Comparison of ENCODE assay signal across 12 cellular contexts in genomic region chr3:69178838-69179739, GRCh38. TPM values are rescaled to one million over a fixed set of nuclear protein-coding genes. Genes with fewer than 3 reads are reported as not detected.
DNase-seq lines count a peak whose midpoint lies in the region; ATAC-seq and TF ChIP-seq lines count a peak whose summit lies in the region.
"Had no signal": no experiment of that assay in that cellular context is flagged by ENCODE, and none has a peak within 500 bp of the region (broad histone marks: within the 10 kb centered on the region; RNA-seq: fewer than 3 reads in every experiment).

No MANE protein-coding gene starts in this region.

- DNase-seq in Caco-2 (peak in 1 of 2 experiments; percentile 52), Peyer's patch (peak in 1 of 3 donors; percentile 70), dermis microvascular lymphatic vessel endothelial cell (ENCODE audit: low read depth in 2 of 2) (peak; percentile 46 to 68), mesendoderm (peak; percentile 44), NCI-H446 treated with DMSO at 0.1 percent for 48 hours (lab: John Stamatoyannopoulos, UW) (no peak), GM10248 (ENCODE audit: extremely low spot score) (no peak), SIG-M5 treated with dmso at 0.1 percent for 504 hours (lab: John Stamatoyannopoulos, UW; ENCODE audit: unreplicated experiment) (no peak)
- DNase-seq: activated CD4-positive, alpha-beta T cell treated with anti-CD3 and anti-CD28 coated beads for 1 hour; amniotic stem cell; naive B cell; NCI-H1417 had no signal

- no CpG with 5 or more reads among the region's 5 CpGs for WGBS in mesendoderm (ENCODE audit: extremely low coverage, insufficient coverage, low lambda C conversion rate)

- no peaks in the 10 kb centered on the region for H3K9me3 Mint-ChIP-seq in Caco-2 (ENCODE audit: unreplicated experiment)
- H3K9me3 Mint-ChIP-seq: naive B cell had no signal

- H3K27me3 Mint-ChIP-seq in Caco-2 (ENCODE audit: insufficient read depth, unreplicated experiment), result no peaks in the 10 kb centered on the region
- H3K27me3 Mint-ChIP-seq: naive B cell had no signal

- POLR2A ChIA-PET in Caco-2 (lab: Charles Lee) (no interaction called here), GM10248 (lab: Yijun Ruan, JAX) (no interaction called here)

- BruUV-seq in Caco-2 (replicated peaks; lab: Mats Ljungman, UMichigan), result no TSS peak

- H3K9ac ChIP-seq in mesendoderm (ENCODE audit: low read length), result no peak overlapping the region

- H2BK5ac ChIP-seq in mesendoderm (ENCODE audit: low read length), result no peak overlapping the region

- peaks cover 89% of the 10 kb centered on the region for H3K36me3 Mint-ChIP-seq in Caco-2 (ENCODE audit: insufficient read depth, unreplicated experiment)
- H3K36me3 Mint-ChIP-seq: naive B cell had no signal

- no peak overlapping the region for H3K18ac ChIP-seq in mesendoderm (ENCODE audit: low read length)

- no peak overlapping the region for H2BK120ac ChIP-seq in mesendoderm (ENCODE audit: low read depth, low read length)

- no peak overlapping the region for H2AK5ac ChIP-seq in mesendoderm (ENCODE audit: low read length)

- H3K4ac ChIP-seq in mesendoderm (ENCODE audit: low read depth, low read length), result no peak overlapping the region

- H3K9me3 ChIP-seq in Caco-2 (no peaks in the 10 kb centered on the region), Peyer's patch (no peaks in the 10 kb centered on the region)

- no peak for TF ChIP-seq POLR2A in Peyer's patch (IDR thresholded peaks at IDR 0.05)

- no peak overlapping the region for H4K8ac ChIP-seq in mesendoderm (ENCODE audit: low read depth, low read length)

- CTCF ChIA-PET in Caco-2 (lab: Charles Lee) (interaction anchor here (0.6 to 0.7 kb wide), 2 partner anchors 207 to 545 kb away, joined by 3 to 4 read pairs; partner anchors contain the start of gene FRMD4B), GM10248 (lab: Yijun Ruan, JAX) (interaction anchor here (0.8 to 1.5 kb wide), 6 partner anchors 11 to 127 kb away, joined by 3 to 8 read pairs (median 3); no protein-coding TSS in a partner anchor)

- H3K4me3 ChIP-seq in Caco-2 (ENCODE audit: low read depth, low read length) (no peak overlapping the region), Peyer's patch (peak overlapping the region in 1 of 4 donors; percentile 8), mesendoderm (ENCODE audit: low read length) (no peak overlapping the region)

- peaks cover 11% of the 10 kb centered on the region for H3K4me1 ChIP-seq in Caco-2
- peaks cover 0 to 42% (median 0%) of the 10 kb centered on the region in 4 donors for H3K4me1 ChIP-seq in Peyer's patch
- H3K4me1 ChIP-seq in mesendoderm (ENCODE audit: control insufficient read depth, low read depth, low read length), result no peaks in the 10 kb centered on the region

- H3K27ac ChIP-seq in Peyer's patch, result peak overlapping the region in 3 of 4 donors; percentile 62 to 81 (median 75)
- H3K27ac ChIP-seq in mesendoderm (ENCODE audit: low read depth, low read length), result no peak overlapping the region

- ATAC-seq in GM18868 (IDR thresholded peaks at IDR 0.05; ENCODE audit: unreplicated experiment), result no peak

- no peaks in the 10 kb centered on the region for H3K79me2 ChIP-seq in mesendoderm (ENCODE audit: control insufficient read depth, insufficient read depth, low read length)

- no peak overlapping the region for H3K4me2 ChIP-seq in mesendoderm (ENCODE audit: low read length)

- H2BK15ac ChIP-seq in mesendoderm (replicated peaks; ENCODE audit: low read depth), result no peak overlapping the region

- no peak overlapping the region for H3K4me3 Mint-ChIP-seq in Caco-2 (ENCODE audit: unreplicated experiment)
- H3K4me3 Mint-ChIP-seq: naive B cell had no signal

- TF ChIP-seq CTCF in Caco-2 (IDR thresholded peaks at IDR 0.05; ENCODE audit: insufficient read depth in 1 of 2, low read depth in 1 of 2, low read length in 1 of 2, severe bottlenecking in 1 of 2, unreplicated experiment in 1 of 2) (no peak), Peyer's patch (IDR thresholded peaks at IDR 0.05) (peak in 1 of 6 experiments; percentile 6), GM10248 (IDR thresholded peaks at IDR 0.05; ENCODE audit: control extremely low read depth, extremely low read depth, low read depth, missing control alignments) (no peak)

- H4K5ac ChIP-seq in mesendoderm (ENCODE audit: low read length), result no peak overlapping the region

- peaks cover 6% of the 10 kb centered on the region for H3K4me1 Mint-ChIP-seq in Caco-2 (ENCODE audit: low read depth, unreplicated experiment)
- H3K4me1 Mint-ChIP-seq: naive B cell had no signal

- H3K27me3 ChIP-seq in Caco-2 (replicated peaks; ENCODE audit: control insufficient read depth, insufficient read depth, low read length) (no peaks in the 10 kb centered on the region), Peyer's patch (no peaks in the 10 kb centered on the region), mesendoderm (ENCODE audit: insufficient read depth, low read length, poor library complexity) (no peaks in the 10 kb centered on the region)

- H3K27ac Mint-ChIP-seq in Caco-2 (ENCODE audit: unreplicated experiment), result peak overlapping the region; percentile 66

- no peaks in the 10 kb centered on the region for H3K79me1 ChIP-seq in mesendoderm (ENCODE audit: low read length)

- intact Hi-C loops in Caco-2 (cut with micrococcal nuclease; ENCODE audit: unreplicated experiment), result loop anchor here (2.0 kb wide), 1 partner anchor 72 kb away; no protein-coding TSS in a partner anchor

- no peak overlapping the region for H3K56ac ChIP-seq in mesendoderm (ENCODE audit: low read length)

- H3K36me3 ChIP-seq in Caco-2 (ENCODE audit: control insufficient read depth, insufficient read depth, low read length), result peaks cover 7% of the 10 kb centered on the region
- H3K36me3 ChIP-seq in Peyer's patch, result peaks cover 0 to 14% (median 0%) of the 10 kb centered on the region in 3 donors
- H3K36me3 ChIP-seq in mesendoderm (ENCODE audit: control insufficient read depth, insufficient read depth, low read length), result peaks cover 2% of the 10 kb centered on the region

- H3K23ac ChIP-seq in mesendoderm (ENCODE audit: low read length), result no peak overlapping the region

RNA-seq across cellular contexts. Expression of gene LMOD3, which starts 56.7 kb away (rescaled TPM):
- not detected in 2 replicates for total RNA-seq in Caco-2 (2022)
- not detected for total RNA-seq in Peyer's patch
- total RNA-seq in dermis microvascular lymphatic vessel endothelial cell, result not detected in 2 replicates
- polyA plus RNA-seq in mesendoderm (2013, experiment 1 of 2), result not detected
- not detected for polyA plus RNA-seq in mesendoderm (2013, experiment 2 of 2)

Comparison
In these comparisons a context has a peak if more than half of its experiments do, and no peak if none do; other contexts are left out.
1. DNase-seq: peak in dermis microvascular lymphatic vessel endothelial cell (2 of 2) and mesendoderm (single experiment); none in NCI-H446 treated with DMSO at 0.1 percent for 48 hours (single experiment), GM10248 (single experiment) and SIG-M5 treated with dmso at 0.1 percent for 504 hours (single experiment).